ENCODE assay signal across 27 cellular contexts in the genomic region with DNA sequence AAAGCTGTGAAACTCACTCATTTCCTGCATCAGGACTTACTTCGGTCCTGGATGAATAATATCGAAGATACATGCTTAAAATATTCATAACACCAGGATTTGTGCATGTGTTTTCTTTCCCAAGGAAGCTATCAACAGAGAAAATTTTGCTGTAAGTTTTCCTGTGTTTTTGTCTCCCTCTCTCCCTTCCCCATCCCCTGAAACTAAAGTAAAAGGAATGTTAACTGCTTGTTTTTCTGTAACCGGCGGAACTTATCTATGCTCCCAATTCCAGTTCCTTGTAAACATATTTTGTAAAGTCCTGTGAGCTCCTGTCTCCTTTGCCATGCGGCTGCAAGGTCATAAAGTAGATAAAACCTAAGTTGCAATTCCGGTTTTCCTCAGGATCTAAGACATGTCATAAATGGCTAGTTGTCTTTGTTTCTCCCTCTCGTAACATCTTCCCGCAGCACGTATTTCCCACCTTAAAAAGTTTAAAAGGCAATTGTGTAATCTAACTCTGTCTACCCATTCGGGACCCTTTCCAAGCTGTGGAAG.
A peak's percentile ranks its signal among the peaks of the same experiment; 100 is the strongest.
DNase-seq lines count a peak whose midpoint lies in the region; ATAC-seq and TF ChIP-seq lines count a peak whose summit lies in the region.
"Had no signal": no experiment of that assay in that cellular context is flagged by ENCODE, and none has a peak within 500 bp of the region (broad histone marks: within the 10 kb centered on the region; RNA-seq: fewer than 3 reads in every experiment).

No MANE protein-coding gene starts in this region.

- H2AFZ ChIP-seq in OCI-LY1 (ENCODE audit: low read length) = peak overlapping the region; percentile 21; the same call in 1 of the 2 replicates

- no peaks in the 10 kb centered on the region for H3K79me2 ChIP-seq in OCI-LY1 (ENCODE audit: insufficient read depth, low read length)

- H3K9me3 ChIP-seq in OCI-LY1 (ENCODE audit: low read length) = no peaks in the 10 kb centered on the region
- H3K9me3 ChIP-seq: neutrophil, thoracic aorta had no signal

- ATAC-seq in GM18909 (IDR thresholded peaks at IDR 0.05; ENCODE audit: poor library complexity, unreplicated experiment) = no peak
- ATAC-seq in activated T-helper 17 cell treated with anti-CD3 and anti-CD28 coated beads, Interleukin-2, amount 50 U/mL, for 72 hours (replicated peaks) = no peak
- ATAC-seq: activated naive CD8-positive, alpha-beta T cell treated with anti-CD3 and anti-CD28 coated beads, Interleukin-2, amount 50 U/mL, for 24 hours had no signal

- peak overlapping the region; percentile 22 for H3K4me3 Mint-ChIP-seq in progenitor cell of endocrine pancreas (ENCODE audit: low read depth)
- no peak overlapping the region for H3K4me3 Mint-ChIP-seq in activated T-helper 17 cell treated with anti-CD3 and anti-CD28 coated beads, Interleukin-2, amount 50 U/mL, for 72 hours
- H3K4me3 Mint-ChIP-seq: activated naive CD8-positive, alpha-beta T cell treated with anti-CD3 and anti-CD28 coated beads, Interleukin-2, amount 50 U/mL, for 24 hours; activated T-cell treated with anti-CD3 and anti-CD28 coated beads, Interleukin-2, amount 50 U/mL, for 24 hours had no signal

- H3F3A ChIP-seq in OCI-LY1 (ENCODE audit: insufficient read depth, low read length) = no peaks in the 10 kb centered on the region

- no peak for TF ChIP-seq CTCF in OCI-LY1 (IDR thresholded peaks at IDR 0.05; ENCODE audit: low read length)
- TF ChIP-seq CTCF in progenitor cell of endocrine pancreas (IDR thresholded peaks at IDR 0.05; ENCODE audit: unreplicated experiment) = no peak

- no peaks in the 10 kb centered on the region for H4K20me1 ChIP-seq in OCI-LY1 (ENCODE audit: insufficient read depth, low read length)

- no peaks in the 10 kb centered on the region for H3K27me3 ChIP-seq in OCI-LY1 (ENCODE audit: insufficient read depth, low read length)
- H3K27me3 ChIP-seq: dorsolateral prefrontal cortex, neutrophil had no signal

- peaks cover 4% of the 10 kb centered on the region for H3K9me3 Mint-ChIP-seq in progenitor cell of endocrine pancreas (ENCODE audit: low read depth)
- H3K9me3 Mint-ChIP-seq in activated T-helper 17 cell treated with anti-CD3 and anti-CD28 coated beads, Interleukin-2, amount 50 U/mL, for 72 hours = peaks cover 26% of the 10 kb centered on the region

- no peak overlapping the region for H3K9ac ChIP-seq in OCI-LY1 (ENCODE audit: low read length)

- no peak overlapping the region for H3K4me3 ChIP-seq in OCI-LY1 (ENCODE audit: low read depth, low read length, poor library complexity, severe bottlenecking)
- H3K4me3 ChIP-seq: dorsolateral prefrontal cortex, lung, thoracic aorta had no signal

- H3K36me3 ChIP-seq in OCI-LY1 (ENCODE audit: insufficient read depth, low read length) = no peaks in the 10 kb centered on the region
- H3K36me3 ChIP-seq: neutrophil, thoracic aorta had no signal

- no peaks in the 10 kb centered on the region for H3K36me3 Mint-ChIP-seq in progenitor cell of endocrine pancreas (ENCODE audit: insufficient read depth)
- H3K36me3 Mint-ChIP-seq in activated T-helper 17 cell treated with anti-CD3 and anti-CD28 coated beads, Interleukin-2, amount 50 U/mL, for 72 hours (ENCODE audit: low read depth) = no peaks in the 10 kb centered on the region

- H3K4me1 Mint-ChIP-seq in progenitor cell of endocrine pancreas (ENCODE audit: low read depth) = peaks cover 30% of the 10 kb centered on the region
- H3K4me1 Mint-ChIP-seq in activated T-helper 17 cell treated with anti-CD3 and anti-CD28 coated beads, Interleukin-2, amount 50 U/mL, for 72 hours = no peaks in the 10 kb centered on the region
- H3K4me1 Mint-ChIP-seq: activated naive CD8-positive, alpha-beta T cell treated with anti-CD3 and anti-CD28 coated beads, Interleukin-2, amount 50 U/mL, for 24 hours had no signal

- peaks cover 3% of the 10 kb centered on the region for H3K4me1 ChIP-seq in OCI-LY1 (ENCODE audit: insufficient read depth, low read length, severe bottlenecking)

- H3K9me2 ChIP-seq in OCI-LY1 (ENCODE audit: low read depth, low read length) = no peaks in the 10 kb centered on the region

- H3K27ac Mint-ChIP-seq in progenitor cell of endocrine pancreas = peak overlapping the region; percentile 49
- H3K27ac Mint-ChIP-seq in activated T-helper 17 cell treated with anti-CD3 and anti-CD28 coated beads, Interleukin-2, amount 50 U/mL, for 72 hours = no peak overlapping the region
- H3K27ac Mint-ChIP-seq: activated naive CD8-positive, alpha-beta T cell treated with anti-CD3 and anti-CD28 coated beads, Interleukin-2, amount 50 U/mL, for 24 hours; activated T-cell treated with anti-CD3 and anti-CD28 coated beads, Interleukin-2, amount 50 U/mL, for 24 hours had no signal

- DNase-seq in EH (ENCODE audit: low read depth) (peak; percentile 23), kidney tubule cell (ENCODE audit: low spot score) (peak; percentile 6), progenitor cell of endocrine pancreas (ENCODE audit: low spot score, unreplicated experiment) (no peak), C1 segment of cervical spinal cord (lab: John Stamatoyannopoulos, UW) (no peak)
- DNase-seq in activated naive CD4-positive, alpha-beta T cell treated with anti-CD3 and anti-CD28 coated beads, Interleukin-2, amount 50 U/mL, for 16 hours = no peak
- DNase-seq: activated CD4-positive, alpha-beta T cell treated with anti-CD3 and anti-CD28 coated beads for 4 hours; activated CD8-positive, alpha-beta memory T cell treated with anti-CD3 and anti-CD28 coated beads for 24 hours; activated gamma-delta T cell treated with Interleukin-2 at 50 U/mL for 16 hours; activated naive CD8-positive, alpha-beta T cell treated with anti-CD3 and anti-CD28 coated beads, Interleukin-2, amount 50 U/mL, for 24 hours; activated T-cell treated with anti-CD3 and anti-CD28 coated beads, Interleukin-2, amount 50 U/mL, for 24 hours; cerebellar nuclear complex; dorsolateral prefrontal cortex; GF-D8; Kasumi-1; NCI-H1092 treated with DMSO at 0.1 percent for 48 hours; NCI-H187; NCI-H2171 treated with DMSO at 0.1 percent for 48 hours; NCI-H524; NK-92 treated with Interleukin-12 subunit alpha and Interleukin-12 subunit beta, amount 100 ng/mL, for 24 hours; SHP77; stimulated activated naive CD4-positive, alpha-beta T cell treated with Interleukin-2 at 50 U/mL for 16 hours had no signal

- no peaks in the 10 kb centered on the region for H3K27me3 Mint-ChIP-seq in progenitor cell of endocrine pancreas
- H3K27me3 Mint-ChIP-seq in activated T-helper 17 cell treated with anti-CD3 and anti-CD28 coated beads, Interleukin-2, amount 50 U/mL, for 72 hours = no peaks in the 10 kb centered on the region
- H3K27me3 Mint-ChIP-seq: activated naive CD8-positive, alpha-beta T cell treated with anti-CD3 and anti-CD28 coated beads, Interleukin-2, amount 50 U/mL, for 24 hours; activated T-cell treated with anti-CD3 and anti-CD28 coated beads, Interleukin-2, amount 50 U/mL, for 24 hours had no signal

- H3K4me2 ChIP-seq in OCI-LY1 (ENCODE audit: low read length) = no peak overlapping the region

- H3K27ac ChIP-seq in OCI-LY1 (ENCODE audit: low read depth, low read length, poor library complexity, severe bottlenecking) = no peak overlapping the region
- H3K27ac ChIP-seq: dorsolateral prefrontal cortex, neutrophil, thoracic aorta had no signal

Comparison
In these comparisons a context has a peak if more than half of its experiments do, and no peak if none do; other contexts are left out.
1. DNase-seq: peak in EH (single experiment) and kidney tubule cell (single experiment); none in progenitor cell of endocrine pancreas (single experiment), activated naive CD4-positive, alpha-beta T cell treated with anti-CD3 and anti-CD28 coated beads, Interleukin-2, amount 50 U/mL, for 16 hours (single experiment) and C1 segment of cervical spinal cord (0 of 14).